In genomic region chr4:147683717-147684700, GRCh38 we compare ENCODE assay signal across 8 cellular contexts. TPM values are rescaled to one million over a fixed set of nuclear protein-coding genes. Genes with fewer than 3 reads are reported as not detected.
A peak's percentile ranks its signal among the peaks of the same experiment; 100 is the strongest.
DNase-seq lines count a peak whose midpoint lies in the region; ATAC-seq and TF ChIP-seq lines count a peak whose summit lies in the region.

TSS of gene PRMT9 (minus strand) at chr4:147684163. CDS start at chr4:147683987, 176 bp downstream.

- H3K9me3 Mint-ChIP-seq in WTC11 (no peaks in the 10 kb centered on the region), immature natural killer cell (no peaks in the 10 kb centered on the region)

- no peak for TF ChIP-seq CTCF in AG04450 (IDR thresholded peaks at IDR 0.05; ENCODE audit: low read depth, low read length)
- TF ChIP-seq CTCF in WTC11 (IDR thresholded peaks at IDR 0.05) = no peak

- CTCF ChIA-PET in AG04450 (lab: Charles Lee) (interaction anchor here (1.5 to 9.5 kb wide), 3 partner anchors 24 to 587 kb away, joined by 3 to 113 read pairs (median 14); no protein-coding TSS in a partner anchor), WTC11 (lab: Charles Lee) (interaction anchor here (0.6 to 3.3 kb wide), 6 partner anchors 43 to 333 kb away, joined by 3 to 34 read pairs (median 4); partner anchors contain the start of gene TMEM184C)

- H3K27me3 ChIP-seq in AG04450 (ENCODE audit: control insufficient read depth, insufficient read depth, low read length) = no peaks in the 10 kb centered on the region

- peak within 1 kb of the TSS; percentile 87 for H3K4me3 ChIP-seq in AG04450 (ENCODE audit: low read depth, low read length)

- POLR2A ChIA-PET in AG04450 (lab: Yijun Ruan, JAX) (interaction anchor here (0.6 to 1.8 kb wide), 8 partner anchors 29 to 183 kb away, joined by 3 to 8 read pairs (median 4); partner anchors contain the start of genes ARHGAP10 and TMEM184C), WTC11 (lab: Charles Lee) (interaction anchor here (1.1 to 2.3 kb wide), 5 partner anchors 9 to 67 kb away, joined by 3 to 17 read pairs (median 4); partner anchors contain the start of genes ARHGAP10 and TMEM184C)

- H3K4me3 Mint-ChIP-seq in WTC11 (peak within 1 kb of the TSS; percentile 84), immature natural killer cell (peak within 1 kb of the TSS; percentile 92 to 97 (median 96))

- H3K27me3 Mint-ChIP-seq in WTC11 (ENCODE audit: low read depth) (peaks cover 4% of the 10 kb centered on the region; the same call in 1 of the 2 replicates), immature natural killer cell (ENCODE audit: low read depth in 3 of 3) (peaks cover 3 to 20% (median 9%) of the 10 kb centered on the region in 3 donors)

- H3K36me3 Mint-ChIP-seq in WTC11 (peaks cover under 1% of the 10 kb centered on the region), immature natural killer cell (peaks cover under 1 to 4% (median 1%) of the 10 kb centered on the region in 3 donors)

- ATAC-seq in GM18867 (IDR thresholded peaks at IDR 0.05; ENCODE audit: unreplicated experiment) (peak; percentile 99), HG03097 (IDR thresholded peaks at IDR 0.05; ENCODE audit: low FRiP score, unreplicated experiment) (peak; percentile 100), WTC11 (peak; percentile 93)

- DNase-seq in AG04450 (ENCODE audit: low read depth, low spot score) (peak; percentile 80), NCI-H2171 treated with DMSO at 0.1 percent for 48 hours (lab: John Stamatoyannopoulos, UW) (peak; percentile 69), WTC11 (ENCODE audit: low spot score) (peak; percentile 83), caudate nucleus (lab: John Stamatoyannopoulos, UW) (peak in 60 of 61 donors; percentile 17 to 93 (median 81)), immature natural killer cell (peak; percentile 87 to 88 (median 88)), smooth muscle cell of the brain vasculature (ENCODE audit: low read depth, low spot score) (peak; percentile 57)

- H3K4me1 Mint-ChIP-seq in WTC11 (peaks cover 20% of the 10 kb centered on the region), immature natural killer cell (peaks cover 29 to 59% of the 10 kb centered on the region in 2 donors)

- H3K27ac ChIP-seq in AG04450 (ENCODE audit: low read depth, low read length) (peak within 1 kb of the TSS; percentile 87), caudate nucleus (ENCODE audit: low read depth, low read length) (peak within 1 kb of the TSS; percentile 83)

- H3K27ac Mint-ChIP-seq in WTC11 = peak within 1 kb of the TSS; percentile 97
- H3K27ac Mint-ChIP-seq in immature natural killer cell = peak within 1 kb of the TSS; percentile 95 to 99 (median 98)

- H3K9me3 ChIP-seq in AG04450 (ENCODE audit: control insufficient read depth, insufficient read depth, low read length) = peaks cover 4% of the 10 kb centered on the region; the same call in 1 of the 2 replicates

TF ChIP-seq in WTC11, 78 proteins besides CTCF, POLR2A, EP300 and RAD21 (continues in another document):
- no peak for TF ChIP-seq ATF2 (CRISPR knock-in tag; IDR thresholded peaks at IDR 0.05; ENCODE audit: borderline replicate concordance, low read depth)
- no peak for TF ChIP-seq TCF7 (CRISPR knock-in tag; IDR thresholded peaks at IDR 0.05; ENCODE audit: low read depth)
- no peak for TF ChIP-seq ZNF281 (CRISPR knock-in tag; IDR thresholded peaks at IDR 0.05)
- TF ChIP-seq PREB (CRISPR knock-in tag; IDR thresholded peaks at IDR 0.05; ENCODE audit: borderline replicate concordance) = no peak
- TF ChIP-seq E2F5 (CRISPR knock-in tag; IDR thresholded peaks at IDR 0.05) = 0 out of 2 replicates have a peak, but pooled peaks have one; percentile 34
- TF ChIP-seq ZNF232 (CRISPR knock-in tag; IDR thresholded peaks at IDR 0.05) = peak; percentile 87
- no peak for TF ChIP-seq ELF4 (CRISPR knock-in tag; IDR thresholded peaks at IDR 0.05; ENCODE audit: low read depth)
- no peak for TF ChIP-seq GTF2I (CRISPR knock-in tag; conservative IDR thresholded peaks at IDR 0.05)
- no peak for TF ChIP-seq NR1H2 (CRISPR knock-in tag; IDR thresholded peaks at IDR 0.05)
- TF ChIP-seq ZBTB43 (CRISPR knock-in tag; IDR thresholded peaks at IDR 0.05) = no peak; the same call in 1 of the 2 replicates
- TF ChIP-seq USF1 (CRISPR knock-in tag; IDR thresholded peaks at IDR 0.05) = no peak; the same call in 1 of the 2 replicates
- 0 out of 2 replicates have a peak, but pooled peaks have one; percentile 31 for TF ChIP-seq E2F1 (CRISPR knock-in tag; IDR thresholded peaks at IDR 0.05)
- TF ChIP-seq MXD4 (CRISPR knock-in tag; IDR thresholded peaks at IDR 0.05; ENCODE audit: borderline replicate concordance) = no peak
- TF ChIP-seq NFE2L1 (CRISPR knock-in tag; IDR thresholded peaks at IDR 0.05) = no peak

RNA-seq across cellular contexts. Expression of gene PRMT9, which starts in this region (rescaled TPM):
- polyA plus RNA-seq in AG04450 (2011; rRNA removed) = 9.4 and 12.4 TPM in 2 replicates
- 5.1 and 10.8 TPM in 2 replicates for polyA minus RNA-seq in AG04450 (2011; rRNA and poly(A)+ RNA removed)
- total RNA-seq in WTC11 (2021) = 9.5 to 11.4 TPM (median 10.4 TPM) in 3 replicates
- polyA plus RNA-seq in immature natural killer cell = 1 to 10 TPM in 2 of 3 donors, under 1 TPM in 1; 0.41 to 4.4 (median 3.9) TPM

Comparison
In these comparisons a context has a peak if more than half of its experiments do, and no peak if none do; other contexts are left out.
1. Peak in every context shown above with its lines: DNase-seq, ATAC-seq, H3K4me3 ChIP-seq and H3K27ac ChIP-seq.